In genomic region chr2:129744141-129744540, GRCh38 we compare ENCODE assay signal across 17 cellular contexts.
DNase-seq lines count a peak whose midpoint lies in the region; ATAC-seq and TF ChIP-seq lines count a peak whose summit lies in the region.
"Had no signal": no experiment of that assay in that cellular context is flagged by ENCODE, and none has a peak within 500 bp of the region (broad histone marks: within the 10 kb centered on the region; RNA-seq: fewer than 3 reads in every experiment).

No MANE protein-coding gene starts in this region.

- H2AFZ ChIP-seq in GM23338, result peak overlapping the region; percentile 69; the same call in 1 of the 2 replicates
- no peak overlapping the region for H2AFZ ChIP-seq in osteoblast (ENCODE audit: low read length)

- H3K4me1 ChIP-seq in left ventricle myocardium inferior, result no peaks in the 10 kb centered on the region
- H3K4me1 ChIP-seq in GM23338 (ENCODE audit: insufficient read depth), result no peaks in the 10 kb centered on the region
- no peaks in the 10 kb centered on the region for H3K4me1 ChIP-seq in spleen
- H3K4me1 ChIP-seq in osteoblast (ENCODE audit: insufficient read depth, low read length), result no peaks in the 10 kb centered on the region
- H3K4me1 ChIP-seq: Caco-2 had no signal

- peaks cover 6% of the 10 kb centered on the region for H3K27me3 ChIP-seq in left ventricle myocardium inferior (ENCODE audit: low read depth)
- no peaks in the 10 kb centered on the region for H3K27me3 ChIP-seq in GM23338 (ENCODE audit: insufficient read depth)
- no peaks in the 10 kb centered on the region for H3K27me3 ChIP-seq in spleen (replicated peaks in 1 of 7)
- H3K27me3 ChIP-seq in osteoblast (ENCODE audit: insufficient read depth, low read length), result no peaks in the 10 kb centered on the region
- H3K27me3 ChIP-seq: BLaER1 had no signal

- DNase-seq in cardiac septum (ENCODE audit: low spot score), result peak; percentile 3
- DNase-seq in left ventricle myocardium inferior, result no peak
- DNase-seq in GM23338 (ENCODE audit: low spot score), result no peak
- DNase-seq in mesenteric fat pad (ENCODE audit: low spot score), result peak; percentile 22
- peak; percentile 29 for DNase-seq in spleen
- DNase-seq in substantia nigra (lab: John Stamatoyannopoulos, UW), result no peak
- DNase-seq in osteoblast (ENCODE audit: insufficient read length, low spot score, missing footprints), result no peak
- DNase-seq: CD4-positive, CD25-positive, alpha-beta regulatory T cell; CD8-positive, alpha-beta T cell; DMS153; DND-41; HCEC 1CT had no signal

- no peak overlapping the region for H3K27ac Mint-ChIP-seq in GM23338
- H3K27ac Mint-ChIP-seq: B cell; CD4-positive, CD25-positive, alpha-beta regulatory T cell; CD8-positive, alpha-beta T cell had no signal

- peaks cover 8% of the 10 kb centered on the region for H3K27me3 Mint-ChIP-seq in GM23338 (ENCODE audit: insufficient read depth, low read depth, poor library complexity)
- H3K27me3 Mint-ChIP-seq: CD4-positive, CD25-positive, alpha-beta regulatory T cell had no signal

- no peaks in the 10 kb centered on the region; the same call in 2 of the 3 replicates for H3K9me3 Mint-ChIP-seq in GM23338
- H3K9me3 Mint-ChIP-seq: CD8-positive, alpha-beta T cell had no signal

- H3K4me3 ChIP-seq in left ventricle myocardium inferior (no peak overlapping the region), GM23338 (no peak overlapping the region), spleen (no peak overlapping the region), osteoblast (ENCODE audit: insufficient read depth, low read length) (no peak overlapping the region)
- H3K4me3 ChIP-seq: BLaER1 had no signal

- H3K4me2 ChIP-seq in GM23338, result no peak overlapping the region
- H3K4me2 ChIP-seq in osteoblast (ENCODE audit: insufficient read depth, low read length), result no peak overlapping the region
- H3K4me2 ChIP-seq: BLaER1 had no signal

- no peaks in the 10 kb centered on the region for H3K79me2 ChIP-seq in GM23338 (replicated peaks; ENCODE audit: insufficient read depth)
- H3K79me2 ChIP-seq in osteoblast (ENCODE audit: insufficient read depth, low read length), result no peaks in the 10 kb centered on the region

- no peaks in the 10 kb centered on the region for H3F3A ChIP-seq in GM23338 (replicated peaks; ENCODE audit: low read depth)

- H4K20me1 ChIP-seq in GM23338 (replicated peaks; ENCODE audit: insufficient read depth) (no peaks in the 10 kb centered on the region), osteoblast (ENCODE audit: insufficient read depth, low read length) (no peaks in the 10 kb centered on the region)
- H4K20me1 ChIP-seq: BLaER1 had no signal

- no peak overlapping the region for H3K4me3 Mint-ChIP-seq in GM23338
- H3K4me3 Mint-ChIP-seq: B cell; CD4-positive, CD25-positive, alpha-beta regulatory T cell; CD8-positive, alpha-beta T cell had no signal

- no peaks in the 10 kb centered on the region for H3K9me3 ChIP-seq in left ventricle myocardium inferior (replicated peaks)
- no peaks in the 10 kb centered on the region for H3K9me3 ChIP-seq in spleen
- H3K9me3 ChIP-seq in osteoblast (ENCODE audit: low read depth, low read length), result no peaks in the 10 kb centered on the region
- H3K9me3 ChIP-seq: BLaER1, Caco-2 had no signal

- H3K27ac ChIP-seq in left ventricle myocardium inferior (replicated peaks) (no peak overlapping the region), GM23338 (ENCODE audit: low read depth) (no peak overlapping the region), spleen (no peak overlapping the region), substantia nigra (ENCODE audit: low read depth, low read length, poor library complexity, severe bottlenecking) (no peak overlapping the region), osteoblast (ENCODE audit: low read depth, low read length) (no peak overlapping the region)
- H3K27ac ChIP-seq: 22Rv1, BLaER1, C4-2B had no signal

- peaks cover 8% of the 10 kb centered on the region; the same call in 1 of the 3 replicates for H3K4me1 Mint-ChIP-seq in GM23338
- H3K4me1 Mint-ChIP-seq: B cell; CD4-positive, CD25-positive, alpha-beta regulatory T cell had no signal

- 89 to 95% (median 90%) methylated on average over 7 of the region's 7 CpGs for WGBS in spleen, 5 donors

- H3K36me3 Mint-ChIP-seq in GM23338 (ENCODE audit: low read depth), result no peaks in the 10 kb centered on the region; the same call in 1 of the 3 replicates
- H3K36me3 Mint-ChIP-seq: CD4-positive, CD25-positive, alpha-beta regulatory T cell; CD8-positive, alpha-beta T cell had no signal

- intact Hi-C loops in cardiac septum (cut with DNase I), result no loop called here
- intact Hi-C loops in left ventricle myocardium inferior (cut with micrococcal nuclease), result no loop called here
- intact Hi-C loops in spleen (cut with DNase I; ENCODE audit: low total_unique reads), result no loop called here

- TF ChIP-seq POLR2A in spleen (IDR thresholded peaks at IDR 0.05), result no peak

- TF ChIP-seq CTCF in left ventricle myocardium inferior (IDR thresholded peaks at IDR 0.05; ENCODE audit: borderline replicate concordance), result no peak
- TF ChIP-seq CTCF in GM23338 (conservative IDR thresholded peaks at IDR 0.05; ENCODE audit: low read depth in 2 of 2), result no peak
- TF ChIP-seq CTCF in spleen (IDR thresholded peaks at IDR 0.05 in 8 of 11, conservative IDR thresholded peaks at IDR 0.05 in 3 of 11), result no peak
- TF ChIP-seq CTCF in osteoblast (IDR thresholded peaks at IDR 0.05; ENCODE audit: extremely low read depth, low read depth, low read length), result no peak

- no peaks in the 10 kb centered on the region for H3K36me3 ChIP-seq in left ventricle myocardium inferior
- H3K36me3 ChIP-seq in GM23338 (ENCODE audit: insufficient read depth), result no peaks in the 10 kb centered on the region
- H3K36me3 ChIP-seq in spleen, result no peaks in the 10 kb centered on the region
- H3K36me3 ChIP-seq in osteoblast (ENCODE audit: insufficient read depth, low read length), result no peaks in the 10 kb centered on the region
- H3K36me3 ChIP-seq: BLaER1 had no signal

- no peak for ATAC-seq in GM23338
- ATAC-seq: CD8-positive, alpha-beta T cell had no signal

- H3K9me2 ChIP-seq in GM23338 (ENCODE audit: insufficient read depth), result no peaks in the 10 kb centered on the region

TF ChIP-seq in GM23338, 12 proteins besides CTCF, POLR2A, EP300 and RAD21:
- no peak for TF ChIP-seq STAT1 (IDR thresholded peaks at IDR 0.05; ENCODE audit: unreplicated experiment)
TF ChIP-seq in GM23338: peak in this region for 0.

Comparison
In these comparisons a context has a peak if more than half of its experiments do, and no peak if none do; other contexts are left out.
1. DNase-seq: peak in cardiac septum (single experiment), mesenteric fat pad (single experiment) and spleen (single experiment); none in left ventricle myocardium inferior (single experiment), GM23338 (single experiment), substantia nigra (0 of 49) and osteoblast (single experiment).